18 cellular contexts compared by ENCODE assay signal in genomic region chr12:105943525-105943924, GRCh38.
DNase-seq lines count a peak whose midpoint lies in the region; ATAC-seq, FAIRE-seq and TF ChIP-seq lines count a peak whose summit lies in the region.
"Had no signal": no experiment of that assay in that cellular context is flagged by ENCODE, and none has a peak within 500 bp of the region (broad histone marks: within the 10 kb centered on the region; RNA-seq: fewer than 3 reads in every experiment).

No MANE protein-coding gene starts in this region.

- no peak overlapping the region for H2AFZ ChIP-seq in K562 (ENCODE audit: low read depth, low read length)

- peaks cover 3% of the 10 kb centered on the region for H3K9me3 Mint-ChIP-seq in CD8-positive, alpha-beta T cell

- DNase-seq in A549 (ENCODE audit: low read depth in 1 of 2, low spot score in 1 of 2) = no peak
- DNase-seq in K562 (ENCODE audit: extremely low read depth in 1 of 4, low spot score in 3 of 4) = peak in 3 of 4 experiments; percentile 34 to 42 (median 42)
- peak; percentile 36 for DNase-seq in islet precursor cell
- no peak for DNase-seq in HTR-8/SVneo (ENCODE audit: insufficient read length, low spot score)
- no peak for DNase-seq in CD8-positive, alpha-beta T cell
- DNase-seq in left ventricle myocardium inferior = no peak
- DNase-seq: ACHN; BE2C; C1 segment of cervical spinal cord; Caco-2; CD4-positive, CD25-positive, alpha-beta regulatory T cell; KG1 had no signal

- no peak overlapping the region for H3K4me3 Mint-ChIP-seq in CD8-positive, alpha-beta T cell
- H3K4me3 Mint-ChIP-seq: CD4-positive, CD25-positive, alpha-beta regulatory T cell had no signal

- H3K36me3 Mint-ChIP-seq in CD8-positive, alpha-beta T cell = no peaks in the 10 kb centered on the region
- H3K36me3 Mint-ChIP-seq: CD4-positive, CD25-positive, alpha-beta regulatory T cell had no signal

- CTCF ChIA-PET in A549 (lab: Yijun Ruan, JAX) (interaction anchor here (2.0 kb wide), 1 partner anchor 10 kb away, joined by 7 read pairs; no protein-coding TSS in a partner anchor), K562 (lab: Yijun Ruan, JAX; ENCODE audit: low intra/inter-chr PET ratio) (no interaction called here)
- CTCF ChIA-PET in CD8-positive, alpha-beta T cell (lab: Charles Lee) = no interaction called here

- POLR2A ChIA-PET in A549 (lab: Yijun Ruan, JAX) (no interaction called here), K562 (lab: Yijun Ruan, JAX) (interaction anchor here (0.6 kb wide), 2 partner anchors 35 to 122 kb away, joined by 3 read pairs; no protein-coding TSS in a partner anchor)
- POLR2A ChIA-PET in CD8-positive, alpha-beta T cell (lab: Charles Lee) = no interaction called here

- H3K27ac Mint-ChIP-seq in CD8-positive, alpha-beta T cell = no peak overlapping the region
- H3K27ac Mint-ChIP-seq: CD4-positive, CD25-positive, alpha-beta regulatory T cell had no signal

- in situ Hi-C loops in K562 (cut with MboI) = no loop called here

- H3K9me3 ChIP-seq in A549 (no peaks in the 10 kb centered on the region), K562 (replicated peaks; ENCODE audit: control insufficient read depth, insufficient read depth, low read depth, low read length) (no peaks in the 10 kb centered on the region), left ventricle myocardium inferior (replicated peaks) (no peaks in the 10 kb centered on the region)
- no peaks in the 10 kb centered on the region for H3K9me3 ChIP-seq in CD8-positive, alpha-beta T cell (ENCODE audit: low read length)
- H3K9me3 ChIP-seq: BE2C, Caco-2, HAP-1 had no signal

- no peak for TF ChIP-seq CTCF in A549 (IDR thresholded peaks at IDR 0.05)
- TF ChIP-seq CTCF in K562 (IDR thresholded peaks at IDR 0.05 in 2 of 3, conservative IDR thresholded peaks at IDR 0.05 in 1 of 3; ENCODE audit: insufficient read depth in 2 of 3, low read depth in 1 of 3, low read length in 3 of 3) = no peak
- no peak for TF ChIP-seq CTCF in CD8-positive, alpha-beta T cell (IDR thresholded peaks at IDR 0.05)
- no peak for TF ChIP-seq CTCF in left ventricle myocardium inferior (IDR thresholded peaks at IDR 0.05; ENCODE audit: borderline replicate concordance)

- H3K4me3 ChIP-seq in A549 (no peak overlapping the region), K562 (no peak overlapping the region), left ventricle myocardium inferior (no peak overlapping the region)
- H3K4me3 ChIP-seq in CD8-positive, alpha-beta T cell (ENCODE audit: low read depth, low read length) = no peak overlapping the region
- H3K4me3 ChIP-seq: HAP-1 had no signal

- H3K9ac ChIP-seq in K562 (ENCODE audit: insufficient read depth in 1 of 2, low read depth in 2 of 2, low read length in 2 of 2) = no peak overlapping the region

- TF ChIP-seq POLR2A in A549 (IDR thresholded peaks at IDR 0.05; ENCODE audit: low read length) = no peak
- TF ChIP-seq POLR2A in K562 (conservative IDR thresholded peaks at IDR 0.05) = no peak

- H3K4me2 ChIP-seq in A549 (no peak overlapping the region), K562 (ENCODE audit: insufficient read depth, low read length) (no peak overlapping the region)

- intact Hi-C loops in K562 (cut with micrococcal nuclease) = loop anchor here (10.0 kb wide), 1 partner anchor 191 kb away; the partner anchor contains the start of gene NUAK1
- intact Hi-C loops in CD8-positive, alpha-beta T cell (cut with DNase I, micrococcal nuclease) = no loop called here
- intact Hi-C loops in left ventricle myocardium inferior (cut with micrococcal nuclease) = no loop called here

- 83% methylated on average over 1 of the region's 1 CpG for WGBS in A549 (ENCODE audit: missing lambda C conversion rate)
- WGBS in K562 (ENCODE audit: insufficient coverage, low coverage, missing lambda C conversion rate) = 57% methylated on average over 1 of the region's 1 CpG

- no peaks in the 10 kb centered on the region for H3K9me1 ChIP-seq in K562 (ENCODE audit: control insufficient read depth, insufficient read depth, low read length)

- H3K4me1 ChIP-seq in A549 = no peaks in the 10 kb centered on the region
- no peaks in the 10 kb centered on the region; a peak in 1 of 5 replicates for H3K4me1 ChIP-seq in K562 (replicated peaks in 1 of 2; ENCODE audit: control insufficient read depth in 2 of 2, insufficient read depth in 2 of 2, low read length in 2 of 2)
- H3K4me1 ChIP-seq in CD8-positive, alpha-beta T cell (ENCODE audit: insufficient read depth, low read length) = no peaks in the 10 kb centered on the region
- H3K4me1 ChIP-seq in left ventricle myocardium inferior = peaks cover 19% of the 10 kb centered on the region
- H3K4me1 ChIP-seq: BE2C, Caco-2 had no signal

- FAIRE-seq in A549 (lab: Jason Lieb, UNC) = no peak
- FAIRE-seq in K562 (lab: Jason Lieb, UNC) = peak; percentile 49
- FAIRE-seq in HTR-8/SVneo (lab: Jason Lieb, UNC) = no peak
- FAIRE-seq: D721Med, G401.6, GM12892, GM18507 had no signal

- TF ChIP-seq RAD21 in A549 (conservative IDR thresholded peaks at IDR 0.05 in 1 of 2, IDR thresholded peaks at IDR 0.05 in 1 of 2) (no peak), Ishikawa (IDR thresholded peaks at IDR 0.05; ENCODE audit: low read depth) (no peak), K562 (CRISPR knock-in tag; conservative IDR thresholded peaks at IDR 0.05 in 1 of 2, IDR thresholded peaks at IDR 0.05 in 1 of 2) (no peak)

- TF ChIP-seq EP300 in A549 (IDR thresholded peaks at IDR 0.05) (no peak), Ishikawa (IDR thresholded peaks at IDR 0.05; ENCODE audit: borderline replicate concordance) (no peak), K562 (IDR thresholded peaks at IDR 0.05; ENCODE audit: low read length) (no peak)

- ATAC-seq in A549 (no peak), K562 (no peak)
- no peak for ATAC-seq in CD8-positive, alpha-beta T cell

- H3K36me3 ChIP-seq in K562 (ENCODE audit: control insufficient read depth, insufficient read depth, low read length) (no peaks in the 10 kb centered on the region), left ventricle myocardium inferior (no peaks in the 10 kb centered on the region)
- no peaks in the 10 kb centered on the region for H3K36me3 ChIP-seq in CD8-positive, alpha-beta T cell (ENCODE audit: insufficient read depth, low read length)
- H3K36me3 ChIP-seq: BE2C, HAP-1 had no signal

- BruUV-seq in K562 (replicated peaks; lab: Mats Ljungman, UMichigan) = no TSS peak

- no peaks in the 10 kb centered on the region for H3K79me2 ChIP-seq in K562 (ENCODE audit: control insufficient read depth, insufficient read depth, low read length)

- H3K27me3 ChIP-seq in K562 (ENCODE audit: control insufficient read depth in 2 of 2, insufficient read depth in 2 of 2, low read length in 2 of 2) = no peaks in the 10 kb centered on the region
- no peaks in the 10 kb centered on the region for H3K27me3 ChIP-seq in CD8-positive, alpha-beta T cell (ENCODE audit: insufficient read depth, low read length)
- no peaks in the 10 kb centered on the region for H3K27me3 ChIP-seq in left ventricle myocardium inferior (ENCODE audit: low read depth)
- H3K27me3 ChIP-seq: BE2C had no signal

- H3K4me1 Mint-ChIP-seq in CD8-positive, alpha-beta T cell (ENCODE audit: low read depth) = no peaks in the 10 kb centered on the region
- H3K4me1 Mint-ChIP-seq: CD4-positive, CD25-positive, alpha-beta regulatory T cell had no signal

- no peaks in the 10 kb centered on the region for H4K20me1 ChIP-seq in K562 (replicated peaks; ENCODE audit: control insufficient read depth, insufficient read depth, low read length)

- H3K27ac ChIP-seq in A549 = no peak overlapping the region
- no peak overlapping the region for H3K27ac ChIP-seq in K562 (ENCODE audit: extremely low read depth, low read depth, low read length)
- no peak overlapping the region for H3K27ac ChIP-seq in CD8-positive, alpha-beta T cell (ENCODE audit: low read depth, low read length)
- no peak overlapping the region for H3K27ac ChIP-seq in left ventricle myocardium inferior (replicated peaks)

- peaks cover 2% of the 10 kb centered on the region for H3K27me3 Mint-ChIP-seq in CD8-positive, alpha-beta T cell (ENCODE audit: low read depth)
- H3K27me3 Mint-ChIP-seq: CD4-positive, CD25-positive, alpha-beta regulatory T cell had no signal

TF ChIP-seq in A549, 52 proteins besides CTCF, POLR2A, EP300 and RAD21:
- TF ChIP-seq NR3C1 (IDR thresholded peaks at IDR 0.05) (no peak), USF2 (IDR thresholded peaks at IDR 0.05) (peak; percentile 83)
TF ChIP-seq in A549: peak in this region for 1.

TF ChIP-seq in Ishikawa, 13 proteins besides CTCF, POLR2A, EP300 and RAD21:
- peak; percentile 58; the same call in 1 of the 2 replicates for TF ChIP-seq USF1 (IDR thresholded peaks at IDR 0.05)
- TF ChIP-seq ZBTB7A (IDR thresholded peaks at IDR 0.05; ENCODE audit: low read depth) = no peak

TF ChIP-seq in K562, 482 proteins besides CTCF, POLR2A, EP300 and RAD21 (continues in another document):
- TF ChIP-seq SMAD3 (CRISPR knock-in tag; conservative IDR thresholded peaks at IDR 0.05) = no peak
- TF ChIP-seq USF1 (CRISPR knock-in tag; IDR thresholded peaks at IDR 0.05) = peak; percentile 48; the same call in 1 of the 2 replicates
- TF ChIP-seq ZNF239 (CRISPR knock-in tag; IDR thresholded peaks at IDR 0.05) = no peak
- no peak for TF ChIP-seq POLR2AphosphoS2 (IDR thresholded peaks at IDR 0.05; ENCODE audit: low read length)
- TF ChIP-seq BMI1 (IDR thresholded peaks at IDR 0.05; ENCODE audit: low read length) = no peak
- TF ChIP-seq SMARCC2 (IDR thresholded peaks at IDR 0.05; ENCODE audit: low read depth) = no peak
- TF ChIP-seq PTTG1 (tag; IDR thresholded peaks at IDR 0.05; ENCODE audit: low read depth) = no peak
- TF ChIP-seq ZNF764 (CRISPR knock-in tag; IDR thresholded peaks at IDR 0.05; ENCODE audit: low read depth) = no peak
- no peak for TF ChIP-seq ZC3H11A (IDR thresholded peaks at IDR 0.05; ENCODE audit: low read depth, low read length)
- no peak for TF ChIP-seq CREB5 (CRISPR knock-in tag; IDR thresholded peaks at IDR 0.05)

Comparison
In these comparisons a context has a peak if more than half of its experiments do, and no peak if none do; other contexts are left out.
1. DNase-seq: peak in K562 (3 of 4) and islet precursor cell (single experiment); none in A549 (0 of 2), HTR-8/SVneo (single experiment), CD8-positive, alpha-beta T cell (0 of 7) and left ventricle myocardium inferior (single experiment).
2. Of the 35 proteins assayed by ChIP-seq in both K562 and A549: peak only in K562: none; only in A549: none; in both: USF2; in neither: 34.